ENCODE assay signal across 1 cellular context in genomic region chr20:43583133-43583864, GRCh38.
TF ChIP-seq lines count a peak whose summit lies in the region.

No MANE protein-coding gene starts in this region.

TF ChIP-seq in IMR-90, 13 proteins besides CTCF, POLR2A, EP300 and RAD21:
- TF ChIP-seq RCOR1 (IDR thresholded peaks at IDR 0.05; ENCODE audit: insufficient replicate concordance, low read length) (no peak), SMC3 (IDR thresholded peaks at IDR 0.05; ENCODE audit: low read depth, low read length) (no peak), CEBPB (IDR thresholded peaks at IDR 0.05; ENCODE audit: low read depth, low read length) (no peak), RFX5 (IDR thresholded peaks at IDR 0.05; ENCODE audit: low read depth, low read length) (no peak), BHLHE40 (IDR thresholded peaks at IDR 0.05; ENCODE audit: low read depth, low read length) (no peak), NFE2L2 (IDR thresholded peaks at IDR 0.05; ENCODE audit: low read depth, low read length) (no peak), FOS (IDR thresholded peaks at IDR 0.05; ENCODE audit: low read depth, low read length) (no peak), MXI1 (IDR thresholded peaks at IDR 0.05; ENCODE audit: borderline replicate concordance, low read depth, low read length) (no peak), CHD1 (IDR thresholded peaks at IDR 0.05; ENCODE audit: low read depth, low read length) (no peak), ELK1 (IDR thresholded peaks at IDR 0.05; ENCODE audit: borderline replicate concordance, low read depth, low read length) (no peak), MAZ (IDR thresholded peaks at IDR 0.05; ENCODE audit: borderline replicate concordance, low read depth, low read length) (no peak), MAFK (IDR thresholded peaks at IDR 0.05; ENCODE audit: low read depth, low read length) (no peak)
- TF ChIP-seq, protein P1, sequence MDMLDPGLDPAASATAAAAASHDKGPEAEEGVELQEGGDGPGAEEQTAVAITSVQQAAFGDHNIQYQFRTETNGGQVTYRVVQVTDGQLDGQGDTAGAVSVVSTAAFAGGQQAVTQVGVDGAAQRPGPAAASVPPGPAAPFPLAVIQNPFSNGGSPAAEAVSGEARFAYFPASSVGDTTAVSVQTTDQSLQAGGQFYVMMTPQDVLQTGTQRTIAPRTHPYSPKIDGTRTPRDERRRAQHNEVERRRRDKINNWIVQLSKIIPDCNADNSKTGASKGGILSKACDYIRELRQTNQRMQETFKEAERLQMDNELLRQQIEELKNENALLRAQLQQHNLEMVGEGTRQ (IDR thresholded peaks at IDR 0.05; ENCODE audit: low read depth, low read length): no peak
